Comparison of ENCODE assay signal across 12 cellular contexts in genomic region chr17:82884923-82885322, GRCh38. TPM values are rescaled to one million over a fixed set of nuclear protein-coding genes. Genes with fewer than 3 reads are reported as not detected.
DNase-seq lines count a peak whose midpoint lies in the region; ATAC-seq and TF ChIP-seq lines count a peak whose summit lies in the region.
"Had no signal": no experiment of that assay in that cellular context is flagged by ENCODE, and none has a peak within 500 bp of the region (broad histone marks: within the 10 kb centered on the region; RNA-seq: fewer than 3 reads in every experiment).

No MANE protein-coding gene starts in this region.

- H3K9me3 Mint-ChIP-seq in activated CD4-positive, alpha-beta T cell treated with anti-CD3 and anti-CD28 coated beads, Interleukin-2, amount 10 ng/mL, durations not matched to agents 7 days and 5 days = no peaks in the 10 kb centered on the region
- no peaks in the 10 kb centered on the region for H3K9me3 Mint-ChIP-seq in activated CD8-positive, alpha-beta T cell treated with anti-CD3 and anti-CD28 coated beads, Interleukin-2, amount 10 ng/mL, durations not matched to agents 7 days and 5 days (ENCODE audit: insufficient read depth)
- peaks cover 26% of the 10 kb centered on the region for H3K9me3 Mint-ChIP-seq in glutamatergic neuron (ENCODE audit: unreplicated experiment)
- H3K9me3 Mint-ChIP-seq in stimulated activated naive CD8-positive, alpha-beta T cell treated with anti-CD3 and anti-CD28 coated beads, Interleukin-15, Interleukin-2, amounts not matched to agents 100 ng/mL and 50 ng/mL, for 24 hours = no peaks in the 10 kb centered on the region

- no peaks in the 10 kb centered on the region for H3K27me3 Mint-ChIP-seq in activated CD4-positive, alpha-beta T cell treated with anti-CD3 and anti-CD28 coated beads, Interleukin-2, amount 10 ng/mL, durations not matched to agents 7 days and 5 days
- no peaks in the 10 kb centered on the region for H3K27me3 Mint-ChIP-seq in activated CD8-positive, alpha-beta T cell treated with anti-CD3 and anti-CD28 coated beads, Interleukin-2, amount 10 ng/mL, durations not matched to agents 7 days and 5 days (ENCODE audit: low read depth)
- peaks cover 22% of the 10 kb centered on the region for H3K27me3 Mint-ChIP-seq in glutamatergic neuron (ENCODE audit: unreplicated experiment)
- H3K27me3 Mint-ChIP-seq in stimulated activated naive CD8-positive, alpha-beta T cell treated with anti-CD3 and anti-CD28 coated beads, Interleukin-15, Interleukin-2, amounts not matched to agents 100 ng/mL and 50 ng/mL, for 24 hours = no peaks in the 10 kb centered on the region

- POLR2A ChIA-PET in activated CD4-positive, alpha-beta T cell treated with anti-CD3 and anti-CD28 coated beads, Interleukin-2, amount 10 ng/mL, durations not matched to agents 7 days and 5 days (lab: Charles Lee) = interaction anchor here (0.6 kb wide), 1 partner anchor 8 kb away, joined by 4 read pairs; no protein-coding TSS in a partner anchor
- POLR2A ChIA-PET in activated CD8-positive, alpha-beta T cell treated with anti-CD3 and anti-CD28 coated beads, Interleukin-2, amount 10 ng/mL, durations not matched to agents 7 days and 5 days (lab: Charles Lee) = interaction anchor here (0.7 to 3.9 kb wide), 8 partner anchors 8 to 315 kb away, joined by 3 to 41 read pairs (median 4); no protein-coding TSS in a partner anchor

- peak; percentile 43 for DNase-seq in activated CD4-positive, alpha-beta T cell treated with anti-CD3 and anti-CD28 coated beads, Interleukin-2, amount 10 ng/mL, durations not matched to agents 7 days and 5 days
- DNase-seq in activated CD4-positive, alpha-beta T cell treated with anti-CD3 and anti-CD28 coated beads, Interleukin-2, amount 50 U/mL, for 4 hours = no peak
- peak; percentile 73 for DNase-seq in activated CD8-positive, alpha-beta T cell treated with anti-CD3 and anti-CD28 coated beads, Interleukin-2, amount 10 ng/mL, durations not matched to agents 7 days and 5 days
- DNase-seq in glutamatergic neuron = no peak
- DNase-seq in stimulated activated naive CD4-positive, alpha-beta T cell treated with Interleukin-2 at 50 U/mL for 16 hours (lab: John Stamatoyannopoulos, UW) = no peak
- DNase-seq in NCI-H2107 treated with DMSO at 0.1 percent for 48 hours (lab: John Stamatoyannopoulos, UW; ENCODE audit: unreplicated experiment) = no peak
- no peak for DNase-seq in aorta
- DNase-seq: islet precursor cell, NCI-H1417 had no signal

- no peak for TF ChIP-seq CTCF in glutamatergic neuron (IDR thresholded peaks at IDR 0.05; ENCODE audit: partially characterized antibody, unreplicated experiment)

- H3K4me1 ChIP-seq in aorta (ENCODE audit: control insufficient read depth in 1 of 2, insufficient read depth in 2 of 2, low read length in 2 of 2) = no peaks in the 10 kb centered on the region

- no peak overlapping the region for H3K27ac ChIP-seq in aorta (ENCODE audit: low read depth in 1 of 2, low read length in 2 of 2)

- peak overlapping the region; percentile 54 for H3K4me3 Mint-ChIP-seq in activated CD4-positive, alpha-beta T cell treated with anti-CD3 and anti-CD28 coated beads, Interleukin-2, amount 10 ng/mL, durations not matched to agents 7 days and 5 days
- peak overlapping the region; percentile 54 for H3K4me3 Mint-ChIP-seq in activated CD8-positive, alpha-beta T cell treated with anti-CD3 and anti-CD28 coated beads, Interleukin-2, amount 10 ng/mL, durations not matched to agents 7 days and 5 days
- H3K4me3 Mint-ChIP-seq in glutamatergic neuron (ENCODE audit: unreplicated experiment) = peak overlapping the region; percentile 70
- H3K4me3 Mint-ChIP-seq in stimulated activated naive CD8-positive, alpha-beta T cell treated with anti-CD3 and anti-CD28 coated beads, Interleukin-15, Interleukin-2, amounts not matched to agents 100 ng/mL and 50 ng/mL, for 24 hours = no peak overlapping the region

- H3K27ac Mint-ChIP-seq in activated CD4-positive, alpha-beta T cell treated with anti-CD3 and anti-CD28 coated beads, Interleukin-2, amount 10 ng/mL, durations not matched to agents 7 days and 5 days = peak overlapping the region; percentile 96
- peak overlapping the region; percentile 95 for H3K27ac Mint-ChIP-seq in activated CD8-positive, alpha-beta T cell treated with anti-CD3 and anti-CD28 coated beads, Interleukin-2, amount 10 ng/mL, durations not matched to agents 7 days and 5 days
- H3K27ac Mint-ChIP-seq in glutamatergic neuron (ENCODE audit: unreplicated experiment) = peak overlapping the region; percentile 95
- peak overlapping the region; percentile 85 for H3K27ac Mint-ChIP-seq in stimulated activated naive CD8-positive, alpha-beta T cell treated with anti-CD3 and anti-CD28 coated beads, Interleukin-15, Interleukin-2, amounts not matched to agents 100 ng/mL and 50 ng/mL, for 24 hours

- H3K36me3 Mint-ChIP-seq in activated CD4-positive, alpha-beta T cell treated with anti-CD3 and anti-CD28 coated beads, Interleukin-2, amount 10 ng/mL, durations not matched to agents 7 days and 5 days (ENCODE audit: low read depth) = peaks cover 35% of the 10 kb centered on the region
- peaks cover 33% of the 10 kb centered on the region for H3K36me3 Mint-ChIP-seq in activated CD8-positive, alpha-beta T cell treated with anti-CD3 and anti-CD28 coated beads, Interleukin-2, amount 10 ng/mL, durations not matched to agents 7 days and 5 days (ENCODE audit: low read depth)
- H3K36me3 Mint-ChIP-seq in glutamatergic neuron (ENCODE audit: unreplicated experiment) = peaks cover 10% of the 10 kb centered on the region
- peaks cover 26% of the 10 kb centered on the region for H3K36me3 Mint-ChIP-seq in stimulated activated naive CD8-positive, alpha-beta T cell treated with anti-CD3 and anti-CD28 coated beads, Interleukin-15, Interleukin-2, amounts not matched to agents 100 ng/mL and 50 ng/mL, for 24 hours (ENCODE audit: low read depth)

- no peaks in the 10 kb centered on the region for H3K36me3 ChIP-seq in aorta (ENCODE audit: control insufficient read depth in 1 of 2, insufficient read depth in 2 of 2, low read length in 1 of 2)

- 74 to 81% methylated on average over 6 of the region's 6 CpGs for WGBS in aorta, 2 donors

- CTCF ChIA-PET in activated CD4-positive, alpha-beta T cell treated with anti-CD3 and anti-CD28 coated beads, Interleukin-2, amount 10 ng/mL, durations not matched to agents 7 days and 5 days (lab: Charles Lee) = interaction anchor here (0.9 to 1.7 kb wide), 8 partner anchors 9 to 100 kb away, joined by 3 to 10 read pairs (median 5); no protein-coding TSS in a partner anchor
- CTCF ChIA-PET in activated CD8-positive, alpha-beta T cell treated with anti-CD3 and anti-CD28 coated beads, Interleukin-2, amount 10 ng/mL, durations not matched to agents 7 days and 5 days (lab: Charles Lee) = interaction anchor here (0.8 to 2.7 kb wide), 12 partner anchors 9 to 315 kb away, joined by 3 to 21 read pairs (median 4); no protein-coding TSS in a partner anchor

- ATAC-seq in activated CD8-positive, alpha-beta T cell treated with anti-CD3 and anti-CD28 coated beads, Interleukin-2, amount 10 ng/mL, durations not matched to agents 7 days and 5 days = peak; percentile 66
- ATAC-seq in aorta (ENCODE audit: low FRiP score) = no peak

- H3K4me3 ChIP-seq in aorta (ENCODE audit: low read length in 2 of 2) = no peak overlapping the region

- intact Hi-C loops in aorta (cut with DNase I) = loop anchor here in 1 of 2 donors (10.0 kb wide), 1 partner anchor 60 kb away; no protein-coding TSS in a partner anchor

- no peaks in the 10 kb centered on the region for H3K27me3 ChIP-seq in aorta (ENCODE audit: control insufficient read depth in 1 of 2, insufficient read depth in 2 of 2, low read length in 1 of 2)

- H3K4me1 Mint-ChIP-seq in activated CD4-positive, alpha-beta T cell treated with anti-CD3 and anti-CD28 coated beads, Interleukin-2, amount 10 ng/mL, durations not matched to agents 7 days and 5 days = peaks cover 82% of the 10 kb centered on the region
- H3K4me1 Mint-ChIP-seq in activated CD8-positive, alpha-beta T cell treated with anti-CD3 and anti-CD28 coated beads, Interleukin-2, amount 10 ng/mL, durations not matched to agents 7 days and 5 days (ENCODE audit: low read depth) = peaks cover 88% of the 10 kb centered on the region
- H3K4me1 Mint-ChIP-seq in glutamatergic neuron (ENCODE audit: low read depth, unreplicated experiment) = peaks cover 58% of the 10 kb centered on the region
- H3K4me1 Mint-ChIP-seq in stimulated activated naive CD8-positive, alpha-beta T cell treated with anti-CD3 and anti-CD28 coated beads, Interleukin-15, Interleukin-2, amounts not matched to agents 100 ng/mL and 50 ng/mL, for 24 hours (ENCODE audit: low read depth) = peaks cover 75% of the 10 kb centered on the region

- no peaks in the 10 kb centered on the region for H3K9me3 ChIP-seq in aorta (ENCODE audit: control insufficient read depth, low read length)

RNA-seq across cellular contexts. Expression of gene ZNF750, which starts 45.1 kb away (rescaled TPM):
- total RNA-seq in activated CD4-positive, alpha-beta T cell treated with anti-CD3 and anti-CD28 coated beads, Interleukin-2, amount 10 ng/mL, durations not matched to agents 7 days and 5 days = not detected
- total RNA-seq in activated CD8-positive, alpha-beta T cell treated with anti-CD3 and anti-CD28 coated beads, Interleukin-2, amount 10 ng/mL, durations not matched to agents 7 days and 5 days = not detected
- total RNA-seq in glutamatergic neuron (ENCODE audit: unreplicated experiment) (1.4 TPM), aorta (under 1 TPM in 1 of 2 donors, not detected in 1; 0.21 TPM)
- polyA plus RNA-seq in aorta = under 1 TPM in 1 of 2 donors, not detected in 1; 0.10 TPM
- total RNA-seq: renal cortical epithelial cell, RPMI7951 had no signal

Comparison
In these comparisons a context has a peak if more than half of its experiments do, and no peak if none do; other contexts are left out.
1. DNase-seq: peak in activated CD4-positive, alpha-beta T cell treated with anti-CD3 and anti-CD28 coated beads, Interleukin-2, amount 10 ng/mL, durations not matched to agents 7 days and 5 days (single experiment) and activated CD8-positive, alpha-beta T cell treated with anti-CD3 and anti-CD28 coated beads, Interleukin-2, amount 10 ng/mL, durations not matched to agents 7 days and 5 days (single experiment); none in activated CD4-positive, alpha-beta T cell treated with anti-CD3 and anti-CD28 coated beads, Interleukin-2, amount 50 U/mL, for 4 hours (0 of 2), glutamatergic neuron (single experiment), stimulated activated naive CD4-positive, alpha-beta T cell treated with Interleukin-2 at 50 U/mL for 16 hours (single experiment), NCI-H2107 treated with DMSO at 0.1 percent for 48 hours (single experiment) and aorta (0 of 2).
2. Peak in every context shown above with its lines, with median percentiles within 50 percentile points of each other: H3K27ac Mint-ChIP-seq.